8 cellular contexts compared by ENCODE assay signal in the genomic region with DNA sequence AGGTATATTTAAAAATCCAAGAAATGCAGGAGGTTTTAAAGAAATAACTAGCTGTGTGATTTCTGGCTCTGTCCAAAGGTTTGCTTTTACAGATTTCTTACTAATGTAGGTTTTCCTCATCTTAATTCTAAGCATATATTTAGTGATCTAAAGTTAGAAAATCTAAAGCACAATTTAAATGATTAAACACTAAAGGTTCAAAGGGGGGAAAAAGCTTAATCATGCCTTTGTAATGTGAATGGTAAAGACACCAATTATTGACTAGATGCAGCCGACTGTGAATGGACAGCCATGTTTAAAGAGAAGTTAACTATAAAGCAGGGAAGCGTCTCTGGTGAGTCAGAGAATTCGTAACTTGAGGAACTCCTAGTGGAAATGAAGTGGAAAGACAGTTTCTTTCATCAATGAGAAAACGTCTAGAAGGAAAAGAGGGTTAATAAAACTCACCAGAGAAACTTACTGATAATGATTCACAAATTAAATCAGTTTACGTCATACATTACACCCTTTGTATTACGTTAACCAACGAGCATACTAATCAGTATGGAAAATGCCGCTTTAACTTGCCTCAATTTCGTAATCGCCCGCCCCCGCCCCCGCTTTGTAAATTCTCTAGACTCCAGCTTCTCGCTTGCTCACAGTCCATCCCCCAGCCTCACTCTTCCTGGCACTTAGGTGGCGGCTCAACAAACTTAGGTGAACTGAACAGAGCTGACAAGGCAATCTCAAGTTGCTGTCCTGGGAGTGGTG. TPM values are rescaled to one million over a fixed set of nuclear protein-coding genes. Genes with fewer than 3 reads are reported as not detected.
DNase-seq lines count a peak whose midpoint lies in the region; ATAC-seq and TF ChIP-seq lines count a peak whose summit lies in the region.

No MANE protein-coding gene starts in this region.

- in situ Hi-C loops in GM23248 (cut with MboI) = no loop called here

- H3K9ac ChIP-seq in GM23248 = peak overlapping the region; percentile 99
- H3K9ac ChIP-seq in mucosa of stomach (ENCODE audit: low read length) = peak overlapping the region; percentile 86

- no peaks in the 10 kb centered on the region for H3K27me3 ChIP-seq in GM23248 (replicated peaks; ENCODE audit: insufficient read depth)
- H3K27me3 ChIP-seq in mucosa of stomach (ENCODE audit: control insufficient read depth, insufficient read depth, low read length) = no peaks in the 10 kb centered on the region

- H4K20me1 ChIP-seq in GM23248 (ENCODE audit: insufficient read depth) = 0 out of 2 replicates have a peak, but pooled peaks cover 5% of the 10 kb centered on the region

- peak overlapping the region; percentile 92 for H3K4me2 ChIP-seq in GM23248 (ENCODE audit: unreplicated experiment)

- no peaks in the 10 kb centered on the region for H3K36me3 Mint-ChIP-seq in activated CD4-positive, alpha-beta memory T cell treated with anti-CD3 and anti-CD28 coated beads for 36 hours

- H3K27ac ChIP-seq in GM23248 = peak overlapping the region; percentile 100

- H3K4me3 Mint-ChIP-seq in activated CD4-positive, alpha-beta memory T cell treated with anti-CD3 and anti-CD28 coated beads for 36 hours = peak overlapping the region; percentile 96

- POLR2A ChIA-PET in activated CD4-positive, alpha-beta memory T cell treated with anti-CD3 and anti-CD28 coated beads for 36 hours (lab: Charles Lee) = interaction anchor here (0.7 to 3.0 kb wide), 9 partner anchors 12 to 1362 kb away, joined by 3 to 24 read pairs (median 5); a partner anchor contains a TSS

- no peaks in the 10 kb centered on the region for H3K9me3 ChIP-seq in GM23248 (ENCODE audit: low read depth)
- H3K9me3 ChIP-seq in mucosa of stomach (ENCODE audit: control insufficient read depth, low read length) = no peaks in the 10 kb centered on the region

- H3K36me3 ChIP-seq in GM23248 (ENCODE audit: low read depth) = no peaks in the 10 kb centered on the region
- H3K36me3 ChIP-seq in mucosa of stomach (ENCODE audit: control insufficient read depth, insufficient read depth, low read length) = no peaks in the 10 kb centered on the region

- H3K4me1 ChIP-seq in GM23248 (ENCODE audit: insufficient read depth) = peaks cover 19% of the 10 kb centered on the region
- no peaks in the 10 kb centered on the region for H3K4me1 ChIP-seq in mucosa of stomach (ENCODE audit: control insufficient read depth, insufficient read depth, low read length)

- peak; percentile 63 for DNase-seq in AG20443 (ENCODE audit: low spot score)
- DNase-seq in GM23248 = peak; percentile 93
- DNase-seq in NCI-H69 (lab: John Stamatoyannopoulos, UW) = peak; percentile 69
- DNase-seq in activated CD4-positive, alpha-beta memory T cell treated with anti-CD3 and anti-CD28 coated beads for 36 hours = peak; percentile 83
- peak; percentile 80 to 88 for DNase-seq in erythroblast (lab: John Stamatoyannopoulos, UW)
- DNase-seq in superior temporal gyrus (ENCODE audit: extremely low spot score) = peak; percentile 92

- CTCF ChIA-PET in activated CD4-positive, alpha-beta memory T cell treated with anti-CD3 and anti-CD28 coated beads for 36 hours (lab: Charles Lee) = interaction anchor here (0.8 to 4.5 kb wide), 9 partner anchors 10 to 576 kb away, joined by 3 to 36 read pairs (median 5); a partner anchor contains a TSS

- intact Hi-C loops in activated CD4-positive, alpha-beta memory T cell treated with anti-CD3 and anti-CD28 coated beads for 36 hours (cut with micrococcal nuclease) = loop anchor here (1.0 to 5.0 kb wide), 16 partner anchors 13 to 1402 kb away; a partner anchor contains a TSS

- H3K27ac Mint-ChIP-seq in activated CD4-positive, alpha-beta memory T cell treated with anti-CD3 and anti-CD28 coated beads for 36 hours = peak overlapping the region; percentile 97

- H3K9me2 ChIP-seq in GM23248 (ENCODE audit: insufficient read depth) = no peaks in the 10 kb centered on the region

- peaks cover 27% of the 10 kb centered on the region for H3K79me2 ChIP-seq in GM23248 (ENCODE audit: insufficient read depth)

- no peak for ATAC-seq in GM21515 (IDR thresholded peaks at IDR 0.05; ENCODE audit: unreplicated experiment)

- H3K4me3 ChIP-seq in GM23248 = peak overlapping the region; percentile 76
- peak overlapping the region; percentile 68 for H3K4me3 ChIP-seq in mucosa of stomach (ENCODE audit: low read length)

- 1% methylated on average over 15 of the region's 15 CpGs for WGBS in GM23248 (ENCODE audit: low coverage in 1 of 2, low lambda C conversion rate in 2 of 2, missing lambda C conversion rate in 2 of 2), 2 experiments

- peak overlapping the region; percentile 94 for H2AFZ ChIP-seq in GM23248

- peak; percentile 35 for TF ChIP-seq POLR2A in erythroblast (IDR thresholded peaks at IDR 0.05; ENCODE audit: low read length)

- H3K27me3 Mint-ChIP-seq in activated CD4-positive, alpha-beta memory T cell treated with anti-CD3 and anti-CD28 coated beads for 36 hours = peaks cover 2% of the 10 kb centered on the region

- H3F3A ChIP-seq in GM23248 (ENCODE audit: insufficient read depth) = peaks cover 26% of the 10 kb centered on the region

- no peaks in the 10 kb centered on the region for H3K9me3 Mint-ChIP-seq in activated CD4-positive, alpha-beta memory T cell treated with anti-CD3 and anti-CD28 coated beads for 36 hours

- peaks cover 24% of the 10 kb centered on the region for H3K4me1 Mint-ChIP-seq in activated CD4-positive, alpha-beta memory T cell treated with anti-CD3 and anti-CD28 coated beads for 36 hours (ENCODE audit: low read depth)

RNA-seq across cellular contexts. Expression of a gene that starts 1.1 kb away (rescaled TPM):
- 87.5 and 102 TPM in 2 replicates for total RNA-seq in GM23248 (2014; rRNA removed; shearing (Covaris generic))
- 75.6 and 77.3 TPM in 2 replicates for polyA plus RNA-seq in GM23248 (2016; fragmentation: Nextera tagmentation; extraction: Ambion mirVana)
- 10 to 100 TPM; 24.3 to 26.7 TPM for total RNA-seq in activated CD4-positive, alpha-beta memory T cell treated with anti-CD3 and anti-CD28 coated beads for 36 hours
